Comparison of ENCODE assay signal across 9 cellular contexts in genomic region chr16:2857451-2858244, GRCh38. TPM values are rescaled to one million over a fixed set of nuclear protein-coding genes. Genes with fewer than 3 reads are reported as not detected.
A peak's percentile ranks its signal among the peaks of the same experiment; 100 is the strongest.
DNase-seq lines count a peak whose midpoint lies in the region; ATAC-seq and TF ChIP-seq lines count a peak whose summit lies in the region.
"Had no signal": no experiment of that assay in that cellular context is flagged by ENCODE, and none has a peak within 500 bp of the region (broad histone marks: within the 10 kb centered on the region; RNA-seq: fewer than 3 reads in every experiment).

Gene PRSS22, minus strand, starts transcription at chr16:2858170. Its CDS starts 66 bp downstream, at chr16:2858104.

- 0 out of 2 replicates have a peak within 1 kb of the TSS, but pooled peaks have one; percentile 61 for H3K27ac Mint-ChIP-seq in WTC11
- no peak within 1 kb of the TSS for H3K27ac Mint-ChIP-seq in stimulated activated memory B cell treated with anti-CD40 and anti-IgM and Interleukin-4, amounts not matched to agents 10 μg/mL and 1 μg/mL and 100 μg/mL, for 72 hours

- WGBS in sigmoid colon, 2 donors: 3 to 5% methylated on average over 42 of the region's 42 CpGs

- CTCF ChIA-PET in WTC11 (lab: Charles Lee): interaction anchor here (0.8 to 2.5 kb wide), 10 partner anchors 11 to 106 kb away, joined by 3 to 12 read pairs (median 4); partner anchors contain the start of genes KREMEN2 and PRSS41

- DNase-seq in NCI-H2171 treated with DMSO at 0.1 percent for 48 hours (lab: John Stamatoyannopoulos, UW): peak; percentile 10
- no peak for DNase-seq in NCI-H2171 (lab: John Stamatoyannopoulos, UW)
- peak; percentile 47 for DNase-seq in WTC11 (ENCODE audit: low spot score)
- no peak for DNase-seq in NCI-H1105 (lab: John Stamatoyannopoulos, UW)
- DNase-seq in sigmoid colon: no peak

- H3K4me1 Mint-ChIP-seq in WTC11: peaks cover 5% of the 10 kb centered on the region
- peaks cover 7% of the 10 kb centered on the region for H3K4me1 Mint-ChIP-seq in stimulated activated memory B cell treated with anti-CD40 and anti-IgM and Interleukin-4, amounts not matched to agents 10 μg/mL and 1 μg/mL and 100 μg/mL, for 72 hours

- H3K9me3 Mint-ChIP-seq in WTC11: peaks cover 21% of the 10 kb centered on the region
- peaks cover 14% of the 10 kb centered on the region for H3K9me3 Mint-ChIP-seq in stimulated activated memory B cell treated with anti-CD40 and anti-IgM and Interleukin-4, amounts not matched to agents 10 μg/mL and 1 μg/mL and 100 μg/mL, for 72 hours

- peaks cover 1 to 9% (median 3%) of the 10 kb centered on the region in 4 donors for H3K9me3 ChIP-seq in sigmoid colon

- H3K36me3 ChIP-seq in sigmoid colon: no peaks in the 10 kb centered on the region

- TF ChIP-seq POLR2A in sigmoid colon (IDR thresholded peaks at IDR 0.05): no peak

- TF ChIP-seq EP300 in sigmoid colon (IDR thresholded peaks at IDR 0.05): no peak

- H3K4me3 ChIP-seq in iPS-11a (ENCODE audit: low read depth, low read length) (peak within 1 kb of the TSS; percentile 48), sigmoid colon (no peak within 1 kb of the TSS)
- H3K4me3 ChIP-seq: SK-N-MC had no signal

- peaks cover 19 to 60% (median 45%) of the 10 kb centered on the region in 3 donors for H3K27me3 ChIP-seq in sigmoid colon

- H3K4me3 Mint-ChIP-seq in WTC11: peak within 1 kb of the TSS; percentile 91
- peak within 1 kb of the TSS; percentile 63 for H3K4me3 Mint-ChIP-seq in stimulated activated memory B cell treated with anti-CD40 and anti-IgM and Interleukin-4, amounts not matched to agents 10 μg/mL and 1 μg/mL and 100 μg/mL, for 72 hours

- intact Hi-C loops in sigmoid colon (cut with DNase I): no loop called here

- H3K4me1 ChIP-seq in sigmoid colon: peaks cover 0 to 4% (median 0%) of the 10 kb centered on the region in 4 donors

- POLR2A ChIA-PET in WTC11 (lab: Charles Lee): interaction anchor here (0.6 kb wide), 1 partner anchor 131 kb away, joined by 5 read pairs; no protein-coding TSS in a partner anchor

- TF ChIP-seq CTCF in WTC11 (IDR thresholded peaks at IDR 0.05) (no peak), sigmoid colon (IDR thresholded peaks at IDR 0.05) (no peak)

- ATAC-seq in WTC11 (peak; percentile 41), GM21515 (IDR thresholded peaks at IDR 0.05; ENCODE audit: unreplicated experiment) (no peak)
- ATAC-seq in stimulated activated memory B cell treated with anti-CD40 and anti-IgM and Interleukin-4, amounts not matched to agents 10 μg/mL and 1 μg/mL and 100 μg/mL, for 72 hours: no peak

- peaks cover 43% of the 10 kb centered on the region for H3K27me3 Mint-ChIP-seq in WTC11 (ENCODE audit: low read depth)
- H3K27me3 Mint-ChIP-seq in stimulated activated memory B cell treated with anti-CD40 and anti-IgM and Interleukin-4, amounts not matched to agents 10 μg/mL and 1 μg/mL and 100 μg/mL, for 72 hours: peaks cover 71% of the 10 kb centered on the region

- peaks cover 8% of the 10 kb centered on the region for H3K36me3 Mint-ChIP-seq in WTC11
- peaks cover 8% of the 10 kb centered on the region for H3K36me3 Mint-ChIP-seq in stimulated activated memory B cell treated with anti-CD40 and anti-IgM and Interleukin-4, amounts not matched to agents 10 μg/mL and 1 μg/mL and 100 μg/mL, for 72 hours

- H3K27ac ChIP-seq in sigmoid colon: no peak within 1 kb of the TSS
- H3K27ac ChIP-seq: SK-N-MC had no signal

TF ChIP-seq in WTC11, 78 proteins besides CTCF, POLR2A, EP300 and RAD21:
- no peak for TF ChIP-seq EMX1 (CRISPR knock-in tag; IDR thresholded peaks at IDR 0.05)
- TF ChIP-seq ERG (CRISPR knock-in tag; IDR thresholded peaks at IDR 0.05): no peak
- no peak for TF ChIP-seq FOXK1 (CRISPR knock-in tag; IDR thresholded peaks at IDR 0.05)
- TF ChIP-seq MAX (CRISPR knock-in tag; IDR thresholded peaks at IDR 0.05): peak; percentile 59
- no peak for TF ChIP-seq ZSCAN18 (CRISPR knock-in tag; IDR thresholded peaks at IDR 0.05)
- TF ChIP-seq OVOL2 (CRISPR knock-in tag; IDR thresholded peaks at IDR 0.05; ENCODE audit: borderline replicate concordance): no peak
- TF ChIP-seq HMGA2 (CRISPR knock-in tag; IDR thresholded peaks at IDR 0.05): no peak
- TF ChIP-seq ZNF532 (CRISPR knock-in tag; IDR thresholded peaks at IDR 0.05; ENCODE audit: borderline replicate concordance): no peak
- TF ChIP-seq TCF7 (CRISPR knock-in tag; IDR thresholded peaks at IDR 0.05; ENCODE audit: low read depth): no peak
- no peak for TF ChIP-seq ZBTB21 (CRISPR knock-in tag; IDR thresholded peaks at IDR 0.05; ENCODE audit: borderline replicate concordance)
- no peak for TF ChIP-seq RELA (CRISPR knock-in tag; IDR thresholded peaks at IDR 0.05; ENCODE audit: borderline replicate concordance)
- TF ChIP-seq IRF1 (CRISPR knock-in tag; IDR thresholded peaks at IDR 0.05): 0 out of 2 replicates have a peak, but pooled peaks have one; percentile 64
- peak; percentile 66; the same call in 1 of the 2 replicates for TF ChIP-seq ZNF263 (CRISPR knock-in tag; IDR thresholded peaks at IDR 0.05; ENCODE audit: low read depth)
- no peak for TF ChIP-seq JUN (CRISPR knock-in tag; IDR thresholded peaks at IDR 0.05)
- TF ChIP-seq NR1H2 (CRISPR knock-in tag; IDR thresholded peaks at IDR 0.05): no peak
- peak; percentile 79 for TF ChIP-seq ZNF423 (CRISPR knock-in tag; IDR thresholded peaks at IDR 0.05)

RNA-seq across cellular contexts. Expression of gene PRSS22, which starts in this region (rescaled TPM):
- total RNA-seq in WTC11 (2021) (2.3 to 3.9 TPM (median 3.0 TPM) in 3 replicates), sigmoid colon (not detected)
- 10 to 100 TPM in 1 of 3 donors, not detected in 2; 20.8 TPM for polyA plus RNA-seq in sigmoid colon

Comparison
In these comparisons a context has a peak if more than half of its experiments do, and no peak if none do; other contexts are left out.
1. DNase-seq: peak in NCI-H2171 treated with DMSO at 0.1 percent for 48 hours (single experiment) and WTC11 (single experiment); none in NCI-H2171 (single experiment), NCI-H1105 (single experiment) and sigmoid colon (single experiment).